9 cellular contexts compared by ENCODE assay signal in the genomic region with DNA sequence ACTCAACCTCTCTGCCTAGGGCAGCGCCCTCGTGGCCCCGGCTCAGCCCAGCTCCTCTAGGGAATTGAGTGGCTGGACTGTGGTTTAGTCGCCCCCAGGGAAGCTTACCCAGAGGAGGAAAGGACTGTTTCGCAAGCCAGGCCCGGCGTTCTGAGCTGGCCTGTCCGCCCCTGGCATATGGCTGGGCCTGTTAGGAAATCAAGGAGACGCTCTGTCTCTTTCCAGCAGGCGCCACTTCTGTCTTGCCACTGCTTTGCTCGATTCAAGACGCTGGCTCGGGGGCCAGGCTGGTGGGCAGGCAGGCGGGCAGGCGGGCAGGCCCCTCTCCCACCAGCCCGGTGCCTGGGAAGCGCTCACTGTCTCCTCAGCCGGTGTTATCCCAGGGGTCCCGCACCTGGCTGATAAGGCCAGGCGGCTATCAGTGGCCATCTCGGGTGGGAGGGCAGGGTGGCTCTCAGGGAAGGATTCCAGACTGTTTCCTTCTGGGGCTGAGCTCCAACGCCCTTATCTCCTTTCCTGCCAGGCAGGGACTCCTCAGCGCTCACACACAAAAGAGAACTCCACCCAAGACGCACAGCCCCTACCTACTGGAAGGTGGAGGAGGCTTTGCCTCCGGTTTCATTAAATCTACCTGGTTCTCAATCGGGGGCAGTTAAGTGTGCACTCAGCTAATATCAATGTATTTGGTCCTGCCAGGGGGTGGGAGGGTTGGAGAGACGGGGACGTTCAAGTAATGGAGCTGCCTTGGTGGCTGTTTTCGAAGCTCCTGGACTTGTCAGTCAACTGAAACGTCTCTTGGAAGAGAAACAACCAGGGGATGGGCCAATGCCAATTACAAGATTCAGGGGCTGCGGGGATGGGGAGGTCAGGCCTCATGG.
DNase-seq lines count a peak whose midpoint lies in the region; ATAC-seq, FAIRE-seq and TF ChIP-seq lines count a peak whose summit lies in the region.
"Had no signal": no experiment of that assay in that cellular context is flagged by ENCODE, and none has a peak within 500 bp of the region (broad histone marks: within the 10 kb centered on the region; RNA-seq: fewer than 3 reads in every experiment).

No MANE protein-coding gene starts in this region.

- H3K4me1 Mint-ChIP-seq in type B pancreatic cell (ENCODE audit: unreplicated experiment) = peaks cover 60% of the 10 kb centered on the region

- no peak overlapping the region for H2AFZ ChIP-seq in K562 (ENCODE audit: low read depth, low read length)

- CTCF ChIA-PET in K562 (lab: Yijun Ruan, JAX; ENCODE audit: low intra/inter-chr PET ratio) = no interaction called here

- no peak overlapping the region for H3K4me3 ChIP-seq in K562
- no peak overlapping the region for H3K4me3 ChIP-seq in right lobe of liver

- H3K27ac ChIP-seq in K562 (ENCODE audit: extremely low read depth, low read depth, low read length) = no peak overlapping the region
- H3K27ac ChIP-seq in right lobe of liver = peak overlapping the region; percentile 6 to 70 (median 42)

- ATAC-seq in K562 = peak; percentile 67
- ATAC-seq in right lobe of liver = peak; percentile 34 to 53 (median 36)
- no peak for ATAC-seq in HG02763 (IDR thresholded peaks at IDR 0.05; ENCODE audit: unreplicated experiment)

- H3K36me3 ChIP-seq in K562 (ENCODE audit: control insufficient read depth, insufficient read depth, low read length) = no peaks in the 10 kb centered on the region
- H3K36me3 ChIP-seq in right lobe of liver = no peaks in the 10 kb centered on the region

- no peaks in the 10 kb centered on the region for H3K9me1 ChIP-seq in K562 (ENCODE audit: control insufficient read depth, insufficient read depth, low read length)

- TF ChIP-seq POLR2A in K562 (conservative IDR thresholded peaks at IDR 0.05) (no peak), right lobe of liver (IDR thresholded peaks at IDR 0.05) (no peak)

- H3K9me3 ChIP-seq in K562 (replicated peaks; ENCODE audit: control insufficient read depth, insufficient read depth, low read depth, low read length) = no peaks in the 10 kb centered on the region
- H3K9me3 ChIP-seq in right lobe of liver = no peaks in the 10 kb centered on the region

- no peak for TF ChIP-seq CTCF in K562 (IDR thresholded peaks at IDR 0.05 in 2 of 3, conservative IDR thresholded peaks at IDR 0.05 in 1 of 3; ENCODE audit: insufficient read depth in 2 of 3, low read depth in 1 of 3, low read length in 3 of 3)
- TF ChIP-seq CTCF in right lobe of liver (IDR thresholded peaks at IDR 0.05) = no peak
- no peak for TF ChIP-seq CTCF in type B pancreatic cell (conservative IDR thresholded peaks at IDR 0.05)

- no peak overlapping the region for H3K4me2 ChIP-seq in K562 (ENCODE audit: insufficient read depth, low read length)

- peak overlapping the region; percentile 86 for H3K27ac Mint-ChIP-seq in type B pancreatic cell

- no peaks in the 10 kb centered on the region for H3K79me2 ChIP-seq in K562 (ENCODE audit: control insufficient read depth, insufficient read depth, low read length)

- peaks cover 9% of the 10 kb centered on the region for H3K9me3 Mint-ChIP-seq in type B pancreatic cell

- peak overlapping the region in 1 of 2 experiments; percentile 58; a peak in 1 of 4 replicates for H3K9ac ChIP-seq in K562 (ENCODE audit: insufficient read depth in 1 of 2, low read depth in 2 of 2, low read length in 2 of 2)

- H3K27me3 ChIP-seq in K562 (ENCODE audit: control insufficient read depth in 2 of 2, insufficient read depth in 2 of 2, low read length in 2 of 2) = no peaks in the 10 kb centered on the region
- H3K27me3 ChIP-seq in right lobe of liver = no peaks in the 10 kb centered on the region

- no TSS peak for BruUV-seq in K562 (replicated peaks; lab: Mats Ljungman, UMichigan)

- intact Hi-C loops in K562 (cut with micrococcal nuclease) = no loop called here
- intact Hi-C loops in right lobe of liver (cut with DNase I) = no loop called here

- POLR2A ChIA-PET in K562 (lab: Yijun Ruan, JAX) = interaction anchor here (1.2 kb wide), 1 partner anchor 9 kb away, joined by 3 read pairs; no protein-coding TSS in a partner anchor

- H3K4me1 ChIP-seq in K562 (replicated peaks in 1 of 2; ENCODE audit: control insufficient read depth in 2 of 2, insufficient read depth in 2 of 2, low read length in 2 of 2) = peaks cover 30 to 37% of the 10 kb centered on the region in 2 experiments
- H3K4me1 ChIP-seq in right lobe of liver = no peaks in the 10 kb centered on the region

- in situ Hi-C loops in K562 (cut with MboI) = no loop called here

- WGBS in K562 (ENCODE audit: insufficient coverage, low coverage, missing lambda C conversion rate) = 51% methylated on average over 24 of the region's 31 CpGs
- WGBS in right lobe of liver (ENCODE audit: insufficient coverage, low coverage, low lambda C conversion rate, missing lambda C conversion rate) = 68% methylated on average over 9 of the region's 31 CpGs

- H3K36me3 Mint-ChIP-seq in type B pancreatic cell = peaks cover 13% of the 10 kb centered on the region

- H3K4me3 Mint-ChIP-seq in type B pancreatic cell = peak overlapping the region; percentile 71

- TF ChIP-seq EP300 in K562 (IDR thresholded peaks at IDR 0.05; ENCODE audit: low read length) = no peak

- TF ChIP-seq RAD21 in K562 (CRISPR knock-in tag; conservative IDR thresholded peaks at IDR 0.05 in 1 of 2, IDR thresholded peaks at IDR 0.05 in 1 of 2) = no peak

- DNase-seq in activated effector memory CD4-positive, alpha-beta T cell treated with anti-CD3 and anti-CD28 coated beads, Interleukin-2, amount 50 U/mL, for 16 hours = peak; percentile 60
- DNase-seq in activated effector memory CD4-positive, alpha-beta T cell treated with Interleukin-2 at 50 U/mL for 16 hours = no peak
- DNase-seq in K562 (ENCODE audit: extremely low read depth in 1 of 4, low spot score in 3 of 4) (peak; percentile 33 to 60 (median 50)), right lobe of liver (peak in 2 of 3 donors; percentile 65 to 67), type B pancreatic cell (ENCODE audit: extremely low spot score, unreplicated experiment) (no peak), SHP77 (lab: John Stamatoyannopoulos, UW) (no peak), NCI-H748 (lab: John Stamatoyannopoulos, UW; ENCODE audit: unreplicated experiment) (no peak)
- DNase-seq: NCI-H1048 had no signal

- no peaks in the 10 kb centered on the region for H3K27me3 Mint-ChIP-seq in type B pancreatic cell

- 0 out of 2 replicates have a peak, but pooled peaks cover 5% of the 10 kb centered on the region for H4K20me1 ChIP-seq in K562 (replicated peaks; ENCODE audit: control insufficient read depth, insufficient read depth, low read length)

- FAIRE-seq in K562 (lab: Jason Lieb, UNC) = no peak

TF ChIP-seq in K562, 482 proteins besides CTCF, POLR2A, EP300 and RAD21 (continues in another document):
- peak; percentile 20; the same call in 1 of the 2 replicates for TF ChIP-seq ARID1B (IDR thresholded peaks at IDR 0.05)
- no peak for TF ChIP-seq ZFPM2 (CRISPR knock-in tag; IDR thresholded peaks at IDR 0.05)
- TF ChIP-seq, protein P1, sequence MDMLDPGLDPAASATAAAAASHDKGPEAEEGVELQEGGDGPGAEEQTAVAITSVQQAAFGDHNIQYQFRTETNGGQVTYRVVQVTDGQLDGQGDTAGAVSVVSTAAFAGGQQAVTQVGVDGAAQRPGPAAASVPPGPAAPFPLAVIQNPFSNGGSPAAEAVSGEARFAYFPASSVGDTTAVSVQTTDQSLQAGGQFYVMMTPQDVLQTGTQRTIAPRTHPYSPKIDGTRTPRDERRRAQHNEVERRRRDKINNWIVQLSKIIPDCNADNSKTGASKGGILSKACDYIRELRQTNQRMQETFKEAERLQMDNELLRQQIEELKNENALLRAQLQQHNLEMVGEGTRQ (CRISPR knock-in tag; IDR thresholded peaks at IDR 0.05) = no peak
- TF ChIP-seq ZNF507 (tag; conservative IDR thresholded peaks at IDR 0.05) = no peak
- TF ChIP-seq, protein P2, sequence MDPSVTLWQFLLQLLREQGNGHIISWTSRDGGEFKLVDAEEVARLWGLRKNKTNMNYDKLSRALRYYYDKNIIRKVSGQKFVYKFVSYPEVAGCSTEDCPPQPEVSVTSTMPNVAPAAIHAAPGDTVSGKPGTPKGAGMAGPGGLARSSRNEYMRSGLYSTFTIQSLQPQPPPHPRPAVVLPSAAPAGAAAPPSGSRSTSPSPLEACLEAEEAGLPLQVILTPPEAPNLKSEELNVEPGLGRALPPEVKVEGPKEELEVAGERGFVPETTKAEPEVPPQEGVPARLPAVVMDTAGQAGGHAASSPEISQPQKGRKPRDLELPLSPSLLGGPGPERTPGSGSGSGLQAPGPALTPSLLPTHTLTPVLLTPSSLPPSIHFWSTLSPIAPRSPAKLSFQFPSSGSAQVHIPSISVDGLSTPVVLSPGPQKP (CRISPR knock-in tag; IDR thresholded peaks at IDR 0.05) = no peak
- TF ChIP-seq ETV6 (IDR thresholded peaks at IDR 0.05; ENCODE audit: borderline replicate concordance in 1 of 2, low read depth in 2 of 2, low read length in 1 of 2) = no peak
- no peak for TF ChIP-seq ETV6 (CRISPR knock-in tag; IDR thresholded peaks at IDR 0.05; ENCODE audit: borderline replicate concordance)
- TF ChIP-seq, protein P3, sequence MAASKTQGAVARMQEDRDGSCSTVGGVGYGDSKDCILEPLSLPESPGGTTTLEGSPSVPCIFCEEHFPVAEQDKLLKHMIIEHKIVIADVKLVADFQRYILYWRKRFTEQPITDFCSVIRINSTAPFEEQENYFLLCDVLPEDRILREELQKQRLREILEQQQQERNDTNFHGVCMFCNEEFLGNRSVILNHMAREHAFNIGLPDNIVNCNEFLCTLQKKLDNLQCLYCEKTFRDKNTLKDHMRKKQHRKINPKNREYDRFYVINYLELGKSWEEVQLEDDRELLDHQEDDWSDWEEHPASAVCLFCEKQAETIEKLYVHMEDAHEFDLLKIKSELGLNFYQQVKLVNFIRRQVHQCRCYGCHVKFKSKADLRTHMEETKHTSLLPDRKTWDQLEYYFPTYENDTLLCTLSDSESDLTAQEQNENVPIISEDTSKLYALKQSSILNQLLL (CRISPR knock-in tag; IDR thresholded peaks at IDR 0.05; ENCODE audit: borderline replicate concordance) = no peak
- peak; percentile 19 for TF ChIP-seq CCNT2 (IDR thresholded peaks at IDR 0.05; ENCODE audit: borderline replicate concordance, extremely low read depth, insufficient read length, low read depth, low read length)
- no peak for TF ChIP-seq TFAM (CRISPR knock-in tag; conservative IDR thresholded peaks at IDR 0.05)
- TF ChIP-seq STAT5B (CRISPR knock-in tag; IDR thresholded peaks at IDR 0.05) = no peak
- no peak for TF ChIP-seq HCFC1 (IDR thresholded peaks at IDR 0.05; ENCODE audit: low read depth, low read length)
- TF ChIP-seq CEBPB (tag; IDR thresholded peaks at IDR 0.05) = peak; percentile 58; the same call in 1 of the 2 replicates
- TF ChIP-seq ZNF79 (CRISPR knock-in tag; IDR thresholded peaks at IDR 0.05; ENCODE audit: low read depth) = no peak

Comparison
In these comparisons a context has a peak if more than half of its experiments do, and no peak if none do; other contexts are left out.
1. DNase-seq: peak in activated effector memory CD4-positive, alpha-beta T cell treated with anti-CD3 and anti-CD28 coated beads, Interleukin-2, amount 50 U/mL, for 16 hours (single experiment), K562 (4 of 4) and right lobe of liver (2 of 3); none in activated effector memory CD4-positive, alpha-beta T cell treated with Interleukin-2 at 50 U/mL for 16 hours (single experiment), type B pancreatic cell (single experiment), SHP77 (0 of 2) and NCI-H748 (single experiment).